8 cellular contexts compared by ENCODE assay signal in genomic region chr20:43963872-43964791, GRCh38. TPM values are rescaled to one million over a fixed set of nuclear protein-coding genes. Genes with fewer than 3 reads are reported as not detected.
DNase-seq lines count a peak whose midpoint lies in the region; ATAC-seq and FAIRE-seq lines count a peak whose summit lies in the region.

No MANE protein-coding gene starts in this region.

- H3K27ac Mint-ChIP-seq in activated T-cell treated with anti-CD3 and anti-CD28 coated beads, Interleukin-2, amount 50 U/mL, for 72 hours: no peak overlapping the region

- peak; percentile 63 to 74 for ATAC-seq in activated T-cell treated with anti-CD3 and anti-CD28 coated beads, Interleukin-2, amount 50 U/mL, for 72 hours (replicated peaks in 1 of 2)
- ATAC-seq in HG02840 (IDR thresholded peaks at IDR 0.05; ENCODE audit: low FRiP score, unreplicated experiment) (no peak), GM21515 (IDR thresholded peaks at IDR 0.05; ENCODE audit: unreplicated experiment) (no peak)

- no peaks in the 10 kb centered on the region for H3K9me3 ChIP-seq in MG63

- peaks cover 27% of the 10 kb centered on the region for H3K4me1 Mint-ChIP-seq in activated T-cell treated with anti-CD3 and anti-CD28 coated beads, Interleukin-2, amount 50 U/mL, for 72 hours (ENCODE audit: low read depth)

- no peaks in the 10 kb centered on the region for H3K9me3 Mint-ChIP-seq in activated T-cell treated with anti-CD3 and anti-CD28 coated beads, Interleukin-2, amount 50 U/mL, for 72 hours

- DNase-seq in GM18507 (ENCODE audit: extremely low spot score, insufficient read length, low read depth) (no peak), MG63 (peak; percentile 28), iris pigment epithelial cell (ENCODE audit: low read depth) (peak; percentile 55), cortex of kidney (lab: John Stamatoyannopoulos, UW) (no peak), iPS-NIHi7 (ENCODE audit: extremely low spot score) (no peak)
- DNase-seq in activated T-cell treated with anti-CD3 and anti-CD28 coated beads, Interleukin-2, amount 50 U/mL, for 72 hours: no peak

- peaks cover 0 to 2% of the 10 kb centered on the region in 2 donors for H3K36me3 Mint-ChIP-seq in activated T-cell treated with anti-CD3 and anti-CD28 coated beads, Interleukin-2, amount 50 U/mL, for 72 hours (ENCODE audit: insufficient read depth in 2 of 2)

- H3K4me3 Mint-ChIP-seq in activated T-cell treated with anti-CD3 and anti-CD28 coated beads, Interleukin-2, amount 50 U/mL, for 72 hours: peak overlapping the region in 1 of 2 donors; percentile 61

- peaks cover 27% of the 10 kb centered on the region for H3K27me3 Mint-ChIP-seq in activated T-cell treated with anti-CD3 and anti-CD28 coated beads, Interleukin-2, amount 50 U/mL, for 72 hours (ENCODE audit: low read depth)

- FAIRE-seq in GM18507 (lab: Jason Lieb, UNC): peak; percentile 61

- no peaks in the 10 kb centered on the region for H3K27me3 ChIP-seq in MG63

- H3K4me3 ChIP-seq in MG63: no peak overlapping the region

- no peaks in the 10 kb centered on the region for H3K36me3 ChIP-seq in MG63

RNA-seq across cellular contexts. Expression of gene TOX2, which starts 49.5 kb away (rescaled TPM):
- 0.89 TPM in 1 of 2 replicates, not detected in the other for total RNA-seq in MG63 (2014; rRNA removed; shearing (Covaris generic); ENCODE audit: low replicate concordance)
- 10 to 100 TPM; 17.5 to 42.8 TPM for total RNA-seq in activated T-cell treated with anti-CD3 and anti-CD28 coated beads, Interleukin-2, amount 50 U/mL, for 72 hours

Comparison
In these comparisons a context has a peak if more than half of its experiments do, and no peak if none do; other contexts are left out.
1. DNase-seq: peak in MG63 (single experiment) and iris pigment epithelial cell (single experiment); none in GM18507 (single experiment), activated T-cell treated with anti-CD3 and anti-CD28 coated beads, Interleukin-2, amount 50 U/mL, for 72 hours (0 of 2), cortex of kidney (single experiment) and iPS-NIHi7 (single experiment).
2. ATAC-seq: peak in activated T-cell treated with anti-CD3 and anti-CD28 coated beads, Interleukin-2, amount 50 U/mL, for 72 hours (2 of 2); none in HG02840 (single experiment) and GM21515 (single experiment).